ENCODE assay signal across 1 cellular context in genomic region chrX:48802089-48802812, GRCh38.
TF ChIP-seq lines count a peak whose summit lies in the region.

No MANE protein-coding gene starts in this region.

TF ChIP-seq in HEK293, 187 proteins besides CTCF, POLR2A, EP300 and RAD21 (continued from another document and continues in another):
- TF ChIP-seq ZNF184 (tag by site-specific recombination; IDR thresholded peaks at IDR 0.05) (no peak), ZBTB21 (tag by site-specific recombination; IDR thresholded peaks at IDR 0.05) (no peak), ZNF558 (tag by site-specific recombination; IDR thresholded peaks at IDR 0.05) (no peak), ZBTB26 (tag by site-specific recombination; optimal IDR thresholded peaks at IDR 0.05) (no peak), GFI1B (tag by site-specific recombination; IDR thresholded peaks at IDR 0.05) (no peak), ZNF571 (tag by site-specific recombination; IDR thresholded peaks at IDR 0.05) (no peak), ZNF311 (tag by site-specific recombination; IDR thresholded peaks at IDR 0.05; ENCODE audit: borderline replicate concordance) (no peak), YY1 (tag by site-specific recombination; IDR thresholded peaks at IDR 0.05) (no peak), ZNF791 (tag by site-specific recombination; IDR thresholded peaks at IDR 0.05) (no peak), ZNF155 (tag by site-specific recombination; IDR thresholded peaks at IDR 0.05) (no peak), ZFHX2 (tag by site-specific recombination; conservative IDR thresholded peaks at IDR 0.05) (peak; percentile 80), ZNF133 (tag by site-specific recombination; IDR thresholded peaks at IDR 0.05) (no peak), KLF7 (tag by site-specific recombination; IDR thresholded peaks at IDR 0.05; ENCODE audit: borderline replicate concordance) (no peak), ZNF266 (tag by site-specific recombination; IDR thresholded peaks at IDR 0.05; ENCODE audit: low read depth) (no peak), ZEB2 (tag by site-specific recombination; IDR thresholded peaks at IDR 0.05) (peak; percentile 69), ZNF335 (tag by site-specific recombination; conservative IDR thresholded peaks at IDR 0.05) (peak; percentile 89), ZNF513 (tag by site-specific recombination; IDR thresholded peaks at IDR 0.05) (no peak), ZNF366 (tag by site-specific recombination; conservative IDR thresholded peaks at IDR 0.05) (0 out of 2 replicates have a peak, but pooled peaks have one; percentile 22), ZNF692 (tag by site-specific recombination; IDR thresholded peaks at IDR 0.05) (peak; percentile 62; the same call in 1 of the 2 replicates), ZSCAN4 (tag by site-specific recombination; IDR thresholded peaks at IDR 0.05) (no peak), ZNF510 (tag by site-specific recombination; IDR thresholded peaks at IDR 0.05; ENCODE audit: insufficient replicate concordance) (no peak), ZNF670 (tag by site-specific recombination; IDR thresholded peaks at IDR 0.05; ENCODE audit: low read depth) (no peak), GLI2 (tag by site-specific recombination; IDR thresholded peaks at IDR 0.05; ENCODE audit: borderline replicate concordance, low read depth) (no peak), IKZF3 (tag by site-specific recombination; IDR thresholded peaks at IDR 0.05) (no peak), ZNF274 (IDR thresholded peaks at IDR 0.05; ENCODE audit: low read length) (no peak), ZNF274 (tag by site-specific recombination; IDR thresholded peaks at IDR 0.05; ENCODE audit: borderline replicate concordance) (no peak), ZNF423 (tag by site-specific recombination; IDR thresholded peaks at IDR 0.05) (no peak), EGR2 (tag by site-specific recombination; IDR thresholded peaks at IDR 0.05; ENCODE audit: low read depth) (peak; percentile 81), KLF10 (tag by site-specific recombination; IDR thresholded peaks at IDR 0.05) (no peak), TCF7L2 (IDR thresholded peaks at IDR 0.05; ENCODE audit: borderline replicate concordance, low read depth, low read length) (no peak), ZNF560 (tag by site-specific recombination; IDR thresholded peaks at IDR 0.05; ENCODE audit: borderline replicate concordance) (no peak), HOXC10 (CRISPR knock-in tag; IDR thresholded peaks at IDR 0.05) (no peak), HOXD13 (CRISPR knock-in tag; IDR thresholded peaks at IDR 0.05; ENCODE audit: borderline replicate concordance) (no peak), ZIC2 (tag by site-specific recombination; IDR thresholded peaks at IDR 0.05) (no peak), ZNF747 (tag by site-specific recombination; IDR thresholded peaks at IDR 0.05) (no peak), HIC1 (tag by site-specific recombination; IDR thresholded peaks at IDR 0.05) (no peak), ZNF544 (tag by site-specific recombination; IDR thresholded peaks at IDR 0.05) (no peak), ZBTB6 (tag by site-specific recombination; IDR thresholded peaks at IDR 0.05) (no peak), ZNF23 (tag by site-specific recombination; IDR thresholded peaks at IDR 0.05; ENCODE audit: borderline replicate concordance) (no peak), ZNF645 (tag by site-specific recombination; IDR thresholded peaks at IDR 0.05) (no peak), PRDM6 (tag by site-specific recombination; IDR thresholded peaks at IDR 0.05) (no peak), ZNF626 (tag by site-specific recombination; IDR thresholded peaks at IDR 0.05) (no peak), INSM2 (tag by site-specific recombination; IDR thresholded peaks at IDR 0.05) (no peak), MZF1 (tag by site-specific recombination; IDR thresholded peaks at IDR 0.05; ENCODE audit: borderline replicate concordance) (no peak), ZNF404 (tag by site-specific recombination; IDR thresholded peaks at IDR 0.05) (no peak), ZNF549 (tag by site-specific recombination; IDR thresholded peaks at IDR 0.05) (no peak), ZNF112 (tag by site-specific recombination; IDR thresholded peaks at IDR 0.05) (no peak), ZNF704 (tag by site-specific recombination; IDR thresholded peaks at IDR 0.05) (no peak), ZNF121 (tag by site-specific recombination; IDR thresholded peaks at IDR 0.05) (no peak), PRDM1 (tag by site-specific recombination; IDR thresholded peaks at IDR 0.05) (peak; percentile 71)
